ENCODE assay signal across 17 cellular contexts in the genomic region with DNA sequence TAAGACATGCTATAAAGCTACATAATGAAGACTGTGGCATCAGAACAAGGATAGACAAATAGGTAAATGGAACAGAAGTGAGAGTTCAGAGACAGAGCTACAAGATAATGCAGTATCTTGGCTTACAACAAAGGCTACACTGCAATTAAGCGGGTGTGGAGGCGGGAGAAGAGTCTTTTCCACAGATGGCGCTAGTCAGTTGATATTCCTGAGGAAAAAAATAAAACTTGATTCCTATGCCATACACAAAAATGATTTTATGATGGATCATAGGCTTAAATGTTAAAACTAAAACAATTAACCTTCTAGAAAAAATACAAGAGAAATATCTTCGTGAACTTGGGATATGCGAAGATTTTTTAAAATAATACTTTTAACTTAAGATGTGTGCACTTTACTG. TPM values are rescaled to one million over a fixed set of nuclear protein-coding genes. Genes with fewer than 3 reads are reported as not detected.
DNase-seq lines count a peak whose midpoint lies in the region; ATAC-seq and TF ChIP-seq lines count a peak whose summit lies in the region.
"Had no signal": no experiment of that assay in that cellular context is flagged by ENCODE, and none has a peak within 500 bp of the region (broad histone marks: within the 10 kb centered on the region; RNA-seq: fewer than 3 reads in every experiment).

No MANE protein-coding gene starts in this region.

- H3K27me3 Mint-ChIP-seq in GM23338 (ENCODE audit: insufficient read depth, low read depth, poor library complexity) = no peaks in the 10 kb centered on the region
- peaks cover 7% of the 10 kb centered on the region for H3K27me3 Mint-ChIP-seq in activated CD4-positive, alpha-beta T cell treated with anti-CD3 and anti-CD28 coated beads, Interleukin-2, amount 10 ng/mL, durations not matched to agents 7 days and 5 days

- no peaks in the 10 kb centered on the region for H3F3A ChIP-seq in GM23338 (replicated peaks; ENCODE audit: low read depth)

- H3K4me3 ChIP-seq in BE2C (ENCODE audit: low read depth, low read length) (no peak overlapping the region), GM23338 (no peak overlapping the region)
- H3K4me3 ChIP-seq: SK-N-MC had no signal

- H3K27me3 ChIP-seq in BE2C (no peaks in the 10 kb centered on the region; the same call in 1 of the 2 replicates), GM23338 (ENCODE audit: insufficient read depth) (no peaks in the 10 kb centered on the region), foreskin keratinocyte (no peaks in the 10 kb centered on the region)

- no peaks in the 10 kb centered on the region for H4K20me1 ChIP-seq in GM23338 (replicated peaks; ENCODE audit: insufficient read depth)

- no peak overlapping the region for H3K27ac Mint-ChIP-seq in GM23338
- no peak overlapping the region for H3K27ac Mint-ChIP-seq in activated CD4-positive, alpha-beta T cell treated with anti-CD3 and anti-CD28 coated beads, Interleukin-2, amount 10 ng/mL, durations not matched to agents 7 days and 5 days
- H3K27ac Mint-ChIP-seq: CD4-positive, alpha-beta T cell had no signal

- no peaks in the 10 kb centered on the region for H3K79me2 ChIP-seq in GM23338 (replicated peaks; ENCODE audit: insufficient read depth)

- H3K9me3 Mint-ChIP-seq in GM23338 = no peaks in the 10 kb centered on the region; the same call in 2 of the 3 replicates
- H3K9me3 Mint-ChIP-seq in activated CD4-positive, alpha-beta T cell treated with anti-CD3 and anti-CD28 coated beads, Interleukin-2, amount 10 ng/mL, durations not matched to agents 7 days and 5 days = peaks cover 2% of the 10 kb centered on the region
- H3K9me3 Mint-ChIP-seq: CD4-positive, alpha-beta T cell had no signal

- no peak overlapping the region for H3K4me3 Mint-ChIP-seq in GM23338
- H3K4me3 Mint-ChIP-seq in activated CD4-positive, alpha-beta T cell treated with anti-CD3 and anti-CD28 coated beads, Interleukin-2, amount 10 ng/mL, durations not matched to agents 7 days and 5 days = no peak overlapping the region
- H3K4me3 Mint-ChIP-seq: CD4-positive, alpha-beta T cell had no signal

- no peak for DNase-seq in BE2C
- DNase-seq in GM23338 (ENCODE audit: low spot score) = peak; percentile 42
- no peak for DNase-seq in foreskin keratinocyte
- DNase-seq in amygdala (lab: John Stamatoyannopoulos, UW) = no peak
- DNase-seq in GM03348 (ENCODE audit: low spot score) = no peak
- DNase-seq in activated CD4-positive, alpha-beta T cell treated with anti-CD3 and anti-CD28 coated beads, Interleukin-2, amount 10 ng/mL, durations not matched to agents 7 days and 5 days = no peak
- DNase-seq: CD4-positive, alpha-beta T cell; DND-41; GF-D8; GOT3; IMR-90; Kasumi-1; NCI-H1105; NCI-H187; NCI-H446 treated with DMSO at 0.1 percent for 48 hours had no signal

- no peak overlapping the region for H3K4me2 ChIP-seq in GM23338

- no peaks in the 10 kb centered on the region for H3K9me3 ChIP-seq in BE2C

- peaks cover 31% of the 10 kb centered on the region for H3K4me1 Mint-ChIP-seq in GM23338
- H3K4me1 Mint-ChIP-seq in activated CD4-positive, alpha-beta T cell treated with anti-CD3 and anti-CD28 coated beads, Interleukin-2, amount 10 ng/mL, durations not matched to agents 7 days and 5 days = no peaks in the 10 kb centered on the region

- ATAC-seq in GM23338 = peak; percentile 52
- ATAC-seq in foreskin keratinocyte = no peak

- H3K4me1 ChIP-seq in BE2C (no peaks in the 10 kb centered on the region), GM23338 (ENCODE audit: insufficient read depth) (0 out of 2 replicates have a peak, but pooled peaks cover 3% of the 10 kb centered on the region), foreskin keratinocyte (peaks cover 21% of the 10 kb centered on the region)

- H2AFZ ChIP-seq in GM23338 = no peak overlapping the region

- H3K36me3 Mint-ChIP-seq in GM23338 (ENCODE audit: low read depth) = no peaks in the 10 kb centered on the region
- H3K36me3 Mint-ChIP-seq in activated CD4-positive, alpha-beta T cell treated with anti-CD3 and anti-CD28 coated beads, Interleukin-2, amount 10 ng/mL, durations not matched to agents 7 days and 5 days (ENCODE audit: low read depth) = no peaks in the 10 kb centered on the region

- CTCF ChIA-PET in activated CD4-positive, alpha-beta T cell treated with anti-CD3 and anti-CD28 coated beads, Interleukin-2, amount 10 ng/mL, durations not matched to agents 7 days and 5 days (lab: Charles Lee) = no interaction called here

- POLR2A ChIA-PET in activated CD4-positive, alpha-beta T cell treated with anti-CD3 and anti-CD28 coated beads, Interleukin-2, amount 10 ng/mL, durations not matched to agents 7 days and 5 days (lab: Charles Lee) = no interaction called here

- H3K9me2 ChIP-seq in GM23338 (ENCODE audit: insufficient read depth) = 0 out of 2 replicates have a peak, but pooled peaks cover 4% of the 10 kb centered on the region

- H3K27ac ChIP-seq in GM23338 (ENCODE audit: low read depth) = no peak overlapping the region
- H3K27ac ChIP-seq in VCaP = no peak overlapping the region
- no peak overlapping the region for H3K27ac ChIP-seq in foreskin keratinocyte
- H3K27ac ChIP-seq: SK-N-MC had no signal

- H3K36me3 ChIP-seq in BE2C (no peaks in the 10 kb centered on the region), GM23338 (ENCODE audit: insufficient read depth) (no peaks in the 10 kb centered on the region)

- TF ChIP-seq CTCF in BE2C (IDR thresholded peaks at IDR 0.05; ENCODE audit: low read depth, low read length) = peak; percentile 7; the same call in 1 of the 2 replicates
- TF ChIP-seq CTCF in GM23338 (conservative IDR thresholded peaks at IDR 0.05; ENCODE audit: low read depth in 2 of 2) = peak; percentile 50 to 55
- 0 out of 2 replicates have a peak, but pooled peaks have one; percentile 4 for TF ChIP-seq CTCF in VCaP (conservative IDR thresholded peaks at IDR 0.05)
- peak; percentile 13 for TF ChIP-seq CTCF in foreskin keratinocyte (conservative IDR thresholded peaks at IDR 0.05)

TF ChIP-seq in GM23338, 12 proteins besides CTCF, POLR2A, EP300 and RAD21:
- TF ChIP-seq POLR2AphosphoS5 (IDR thresholded peaks at IDR 0.05; ENCODE audit: low read depth) = no peak
TF ChIP-seq in GM23338: peak in this region for 0.

RNA-seq across cellular contexts. Expression of a gene that starts 31.0 kb away (rescaled TPM):
- polyA plus RNA-seq in BE2C (2012; ENCODE audit: insufficient read depth, insufficient read length, low read depth) = 3.7 TPM
- 0.43 and 1.4 TPM in 2 replicates for total RNA-seq in GM23338 (2014; rRNA removed; shearing (Covaris generic))
- polyA plus RNA-seq in GM23338 (2016; fragmentation: Nextera tagmentation; extraction: Ambion mirVana) (0.08 and 0.35 TPM in 2 replicates), foreskin keratinocyte (23.3 and 23.6 TPM in 2 replicates)
- total RNA-seq in foreskin keratinocyte = 60.1 and 70.2 TPM in 2 replicates
- not detected for total RNA-seq in activated CD4-positive, alpha-beta T cell treated with anti-CD3 and anti-CD28 coated beads, Interleukin-2, amount 10 ng/mL, durations not matched to agents 7 days and 5 days

Comparison
In these comparisons a context has a peak if more than half of its experiments do, and no peak if none do; other contexts are left out.
1. RNA of a gene that starts 31.0 kb away (total RNA-seq): 60.1 to 70.2 TPM in foreskin keratinocyte; 0.43 to 1.4 TPM in GM23338 and not detected in activated CD4-positive, alpha-beta T cell treated with anti-CD3 and anti-CD28 coated beads, Interleukin-2, amount 10 ng/mL, durations not matched to agents 7 days and 5 days; every median in the first group is over 10 times any median in the second.
2. Peak in every context shown above with its lines, with median percentiles within 50 percentile points of each other: CTCF ChIP-seq.